15 cellular contexts compared by ENCODE assay signal in genomic region chr3:184758056-184758455, GRCh38. TPM values are rescaled to one million over a fixed set of nuclear protein-coding genes. Genes with fewer than 3 reads are reported as not detected.
DNase-seq lines count a peak whose midpoint lies in the region; ATAC-seq and TF ChIP-seq lines count a peak whose summit lies in the region.
"Had no signal": no experiment of that assay in that cellular context is flagged by ENCODE, and none has a peak within 500 bp of the region (broad histone marks: within the 10 kb centered on the region; RNA-seq: fewer than 3 reads in every experiment).

No MANE protein-coding gene starts in this region.

- H3F3A ChIP-seq in smooth muscle cell (ENCODE audit: low read depth): peaks cover 6% of the 10 kb centered on the region

- no peak overlapping the region for H3K4me3 ChIP-seq in smooth muscle cell
- no peak overlapping the region for H3K4me3 ChIP-seq in aorta (ENCODE audit: low read length in 2 of 2)
- no peak overlapping the region for H3K4me3 ChIP-seq in thyroid gland (replicated peaks in 1 of 3)
- H3K4me3 ChIP-seq in mammary epithelial cell (replicated peaks in 1 of 3; ENCODE audit: insufficient read depth in 1 of 3, low read depth in 2 of 3, low read length in 3 of 3): no peak overlapping the region
- H3K4me3 ChIP-seq: GM12878, HAP-1 had no signal

- dilution Hi-C loops in mammary epithelial cell (cut with HindIII; ENCODE audit: low sequenced_read_pairs): no loop called here

- H3K4me2 ChIP-seq in smooth muscle cell (no peak overlapping the region), mammary epithelial cell (ENCODE audit: insufficient read depth, low read depth, low read length) (no peak overlapping the region)

- H4K20me1 ChIP-seq in smooth muscle cell (ENCODE audit: low read depth) (no peaks in the 10 kb centered on the region), mammary epithelial cell (ENCODE audit: insufficient read depth, low read length) (no peaks in the 10 kb centered on the region)
- H4K20me1 ChIP-seq: BLaER1 treated with 17β-estradiol and CSF1 and Interleukin-3, amounts not matched to agents 10 nM and 100 nM had no signal

- H3K4me1 Mint-ChIP-seq in dendritic cell treated with granulocyte-macrophage colony-stimulating factor and Interleukin-4, amounts not matched to agents 40 ng/mL and 50 ng/mL, for 4 days (ENCODE audit: low read depth): peaks cover 72% of the 10 kb centered on the region
- H3K4me1 Mint-ChIP-seq in nephron: peaks cover 49% of the 10 kb centered on the region

- no peak overlapping the region for H2AFZ ChIP-seq in smooth muscle cell (ENCODE audit: low read depth)
- H2AFZ ChIP-seq in mammary epithelial cell (ENCODE audit: low read depth, low read length): no peak overlapping the region

- peaks cover 8% of the 10 kb centered on the region for H3K27me3 Mint-ChIP-seq in dendritic cell treated with granulocyte-macrophage colony-stimulating factor and Interleukin-4, amounts not matched to agents 40 ng/mL and 50 ng/mL, for 4 days
- peaks cover 7% of the 10 kb centered on the region for H3K27me3 Mint-ChIP-seq in nephron (ENCODE audit: low read depth)
- H3K27me3 Mint-ChIP-seq: CD4-positive, CD25-positive, alpha-beta regulatory T cell had no signal

- CTCF ChIA-PET in mammary epithelial cell (lab: Charles Lee; ENCODE audit: low non-redundant PET): no interaction called here

- intact Hi-C loops in dendritic cell treated with granulocyte-macrophage colony-stimulating factor and Interleukin-4, amounts not matched to agents 40 ng/mL and 50 ng/mL, for 4 days (cut with micrococcal nuclease): no loop called here
- intact Hi-C loops in aorta (cut with DNase I) (no loop called here), thyroid gland (cut with DNase I) (no loop called here), mammary epithelial cell (cut with micrococcal nuclease) (no loop called here)

- H3K4me1 ChIP-seq in smooth muscle cell (ENCODE audit: low read depth) (no peaks in the 10 kb centered on the region), aorta (ENCODE audit: control insufficient read depth in 1 of 2, insufficient read depth in 2 of 2, low read length in 2 of 2) (no peaks in the 10 kb centered on the region), thyroid gland (no peaks in the 10 kb centered on the region), mammary epithelial cell (ENCODE audit: insufficient read depth, low read length) (peaks cover 13% of the 10 kb centered on the region)
- H3K4me1 ChIP-seq: HAP-1 had no signal

- no peaks in the 10 kb centered on the region for H3K36me3 Mint-ChIP-seq in dendritic cell treated with granulocyte-macrophage colony-stimulating factor and Interleukin-4, amounts not matched to agents 40 ng/mL and 50 ng/mL, for 4 days (ENCODE audit: low read depth)
- H3K36me3 Mint-ChIP-seq in nephron (ENCODE audit: low read depth): no peaks in the 10 kb centered on the region
- H3K36me3 Mint-ChIP-seq: CD4-positive, CD25-positive, alpha-beta regulatory T cell had no signal

- no peak overlapping the region for H3K4me3 Mint-ChIP-seq in dendritic cell treated with granulocyte-macrophage colony-stimulating factor and Interleukin-4, amounts not matched to agents 40 ng/mL and 50 ng/mL, for 4 days
- no peak overlapping the region for H3K4me3 Mint-ChIP-seq in nephron
- H3K4me3 Mint-ChIP-seq: CD4-positive, CD25-positive, alpha-beta regulatory T cell had no signal

- BruUV-seq in mammary epithelial cell (replicated peaks; lab: Mats Ljungman, UMichigan): no TSS peak

- ATAC-seq in aorta (ENCODE audit: low FRiP score): no peak

- 92% methylated on average over 11 of the region's 11 CpGs for WGBS in smooth muscle cell (ENCODE audit: low lambda C conversion rate)
- WGBS in aorta, 2 donors: 85 to 97% methylated on average over 11 of the region's 11 CpGs
- WGBS in thyroid gland, 2 donors: 95 to 96% methylated on average over 9 to 10 of the region's 11 CpGs
- 93% methylated on average over 10 of the region's 11 CpGs for WGBS in mammary epithelial cell (ENCODE audit: low coverage, missing lambda C conversion rate)

- H3K27ac ChIP-seq in smooth muscle cell (ENCODE audit: low read depth) (peak overlapping the region; percentile 62), aorta (ENCODE audit: low read depth in 1 of 2, low read length in 2 of 2) (no peak overlapping the region), thyroid gland (no peak overlapping the region), mammary epithelial cell (ENCODE audit: insufficient read depth, low read depth, low read length) (no peak overlapping the region)

- H3K36me3 ChIP-seq in smooth muscle cell (ENCODE audit: low read depth) (no peaks in the 10 kb centered on the region), aorta (ENCODE audit: control insufficient read depth in 1 of 2, insufficient read depth in 2 of 2, low read length in 1 of 2) (no peaks in the 10 kb centered on the region), thyroid gland (no peaks in the 10 kb centered on the region), mammary epithelial cell (ENCODE audit: insufficient read depth, low read length) (no peaks in the 10 kb centered on the region)
- H3K36me3 ChIP-seq: BLaER1 treated with 17β-estradiol and CSF1 and Interleukin-3, amounts not matched to agents 10 nM and 100 nM; HAP-1 had no signal

- H3K27ac Mint-ChIP-seq in dendritic cell treated with granulocyte-macrophage colony-stimulating factor and Interleukin-4, amounts not matched to agents 40 ng/mL and 50 ng/mL, for 4 days: peak overlapping the region; percentile 75
- H3K27ac Mint-ChIP-seq in nephron: peak overlapping the region in 2 of 3 experiments; percentile 48 to 52
- H3K27ac Mint-ChIP-seq: CD4-positive, CD25-positive, alpha-beta regulatory T cell had no signal

- H3K79me2 ChIP-seq in smooth muscle cell (ENCODE audit: low read depth) (no peaks in the 10 kb centered on the region), mammary epithelial cell (ENCODE audit: insufficient read depth, low read length) (no peaks in the 10 kb centered on the region)

- TF ChIP-seq POLR2A in thyroid gland (IDR thresholded peaks at IDR 0.05): no peak

- no peak for DNase-seq in smooth muscle cell (lab: John Stamatoyannopoulos, UW; ENCODE audit: unreplicated experiment)
- DNase-seq in aorta: peak; percentile 18 to 37
- no peak for DNase-seq in thyroid gland
- DNase-seq in mammary epithelial cell: no peak
- DNase-seq in DMS 273 (lab: John Stamatoyannopoulos, UW; ENCODE audit: unreplicated experiment): no peak
- DNase-seq: ACHN; CD4-positive, CD25-positive, alpha-beta regulatory T cell; DMS 273 treated with DMSO at 0.1 percent for 48 hours; DMS79; GOT3 had no signal

- no peak overlapping the region for H3K9ac ChIP-seq in smooth muscle cell (ENCODE audit: low read depth)
- H3K9ac ChIP-seq in mammary epithelial cell (ENCODE audit: insufficient read depth, low read length): no peak overlapping the region

- in situ Hi-C loops in mammary epithelial cell (cut with MboI; ENCODE audit: low sequenced_read_pairs in 2 of 2): no loop called here

- H3K9me3 ChIP-seq in smooth muscle cell (replicated peaks; ENCODE audit: low read depth) (no peaks in the 10 kb centered on the region), aorta (ENCODE audit: control insufficient read depth, low read length) (no peaks in the 10 kb centered on the region), thyroid gland (no peaks in the 10 kb centered on the region), mammary epithelial cell (replicated peaks; ENCODE audit: insufficient read depth, low read length) (no peaks in the 10 kb centered on the region)
- H3K9me3 ChIP-seq: BLaER1 treated with 17β-estradiol and CSF1 and Interleukin-3, amounts not matched to agents 10 nM and 100 nM; HAP-1 had no signal

- no peaks in the 10 kb centered on the region for H3K9me3 Mint-ChIP-seq in dendritic cell treated with granulocyte-macrophage colony-stimulating factor and Interleukin-4, amounts not matched to agents 40 ng/mL and 50 ng/mL, for 4 days
- H3K9me3 Mint-ChIP-seq in nephron: no peaks in the 10 kb centered on the region
- H3K9me3 Mint-ChIP-seq: CD4-positive, CD25-positive, alpha-beta regulatory T cell had no signal

- TF ChIP-seq CTCF in nephron (IDR thresholded peaks at IDR 0.05; ENCODE audit: unreplicated experiment in 3 of 3) (no peak), smooth muscle cell (IDR thresholded peaks at IDR 0.05; ENCODE audit: borderline replicate concordance, insufficient read depth, poor library complexity, severe bottlenecking) (no peak), thyroid gland (IDR thresholded peaks at IDR 0.05) (no peak), mammary epithelial cell (conservative IDR thresholded peaks at IDR 0.05 in 1 of 2, IDR thresholded peaks at IDR 0.05 in 1 of 2; ENCODE audit: extremely low read depth in 1 of 2, insufficient read depth in 1 of 2, low read depth in 1 of 2, low read length in 2 of 2) (no peak)

- H3K27me3 ChIP-seq in smooth muscle cell (ENCODE audit: low read depth) (no peaks in the 10 kb centered on the region), aorta (ENCODE audit: control insufficient read depth in 1 of 2, insufficient read depth in 2 of 2, low read length in 1 of 2) (no peaks in the 10 kb centered on the region), thyroid gland (no peaks in the 10 kb centered on the region), mammary epithelial cell (ENCODE audit: insufficient read depth, low read length) (no peaks in the 10 kb centered on the region)
- H3K27me3 ChIP-seq: BLaER1 treated with 17β-estradiol and CSF1 and Interleukin-3, amounts not matched to agents 10 nM and 100 nM had no signal

RNA-seq across cellular contexts. Expression of gene MAGEF1, which starts 46.2 kb away (rescaled TPM):
- total RNA-seq in smooth muscle cell (37.0 and 44.8 TPM in 2 replicates), aorta (10 to 100 TPM; 22.9 to 23.4 TPM), thyroid gland (10 to 100 TPM; 48.8 to 70.8 (median 63.5) TPM), mammary epithelial cell (10 to 100 TPM; 19.0 to 27.8 TPM)
- polyA plus RNA-seq in smooth muscle cell (52.7 and 59.8 TPM in 2 replicates), aorta (10 to 100 TPM; 17.9 to 34.2 TPM), mammary epithelial cell (14.3 TPM)
- polyA minus RNA-seq in mammary epithelial cell: 4.4 TPM

RNA-seq across cellular contexts. Expression of gene VPS8, which starts 53.9 kb away (rescaled TPM):
- total RNA-seq in smooth muscle cell (42.2 and 53.9 TPM in 2 replicates), aorta (100 to 1,000 TPM in 1 of 2 donors, 10 to 100 TPM in 1; 57.9 to 108 TPM), thyroid gland (100 to 1,000 TPM in 2 of 4 donors, 10 to 100 TPM in 2; 85.6 to 171 (median 103) TPM), mammary epithelial cell (10 to 100 TPM; 42.1 to 68.8 TPM)
- polyA plus RNA-seq in smooth muscle cell (16.1 TPM in 2 replicates), aorta (10 to 100 TPM in 1 of 2 donors, 1 to 10 TPM in 1; 6.8 to 18.1 TPM), mammary epithelial cell (10.3 TPM)
- polyA minus RNA-seq in mammary epithelial cell: 74.2 TPM

Comparison
In these comparisons a context has a peak if more than half of its experiments do, and no peak if none do; other contexts are left out.
1. DNase-seq: peak in aorta (2 of 2); none in smooth muscle cell (single experiment), thyroid gland (0 of 2), mammary epithelial cell (single experiment) and DMS 273 (single experiment).